ENCODE assay signal across 12 cellular contexts in the genomic region with DNA sequence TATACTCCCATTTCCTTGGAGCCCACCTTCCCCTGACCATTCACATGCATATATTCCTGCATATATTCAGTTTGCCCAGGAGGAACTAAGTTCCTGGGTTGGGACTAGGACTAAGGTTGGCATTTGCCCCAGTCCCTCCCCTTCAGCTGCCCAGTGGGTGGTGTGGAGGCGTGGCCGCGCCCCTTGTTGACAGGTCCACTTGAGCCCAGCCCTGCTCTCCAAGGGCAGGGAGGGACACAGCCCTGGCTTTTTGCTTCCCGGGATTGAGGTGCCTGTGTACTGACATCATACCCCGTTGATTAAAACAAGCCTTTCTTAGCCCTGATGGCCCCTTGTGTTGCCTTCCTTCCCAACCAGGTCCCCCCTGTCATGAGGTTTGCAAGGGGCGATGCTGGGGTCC. TPM values are rescaled to one million over a fixed set of nuclear protein-coding genes. Genes with fewer than 3 reads are reported as not detected.
DNase-seq lines count a peak whose midpoint lies in the region; ATAC-seq and TF ChIP-seq lines count a peak whose summit lies in the region.
"Had no signal": no experiment of that assay in that cellular context is flagged by ENCODE, and none has a peak within 500 bp of the region (broad histone marks: within the 10 kb centered on the region; RNA-seq: fewer than 3 reads in every experiment).

No MANE protein-coding gene starts in this region.

- intact Hi-C loops in body of pancreas (cut with DNase I): no loop called here

- H3K36me3 ChIP-seq in body of pancreas (replicated peaks in 1 of 2; ENCODE audit: insufficient read depth in 1 of 2, low read depth in 2 of 2) (peaks cover 0 to 18% of the 10 kb centered on the region in 2 donors), tibial nerve (peaks cover 0 to 10% (median 0%) of the 10 kb centered on the region in 3 donors)

- TF ChIP-seq EP300 in tibial nerve (IDR thresholded peaks at IDR 0.05): peak in 1 of 2 donors; percentile 84

- H3K27me3 ChIP-seq in body of pancreas (no peaks in the 10 kb centered on the region), tibial nerve (no peaks in the 10 kb centered on the region)

- H3K4me3 ChIP-seq in body of pancreas (no peak overlapping the region), tibial nerve (no peak overlapping the region)

- 23 to 42% methylated on average over 4 to 6 of the region's 6 CpGs for WGBS in body of pancreas, 2 donors
- WGBS in tibial nerve, 2 donors: 51 to 66% methylated on average over 5 to 6 of the region's 6 CpGs

- H3K36me3 Mint-ChIP-seq in stimulated activated effector memory CD8-positive, alpha-beta T cell treated with anti-CD3 and anti-CD28 coated beads, Interleukin-12 subunit alpha, Interleukin-12 subunit beta, amount 100 ng/mL, for 72 hours: peaks cover 5% of the 10 kb centered on the region
- H3K36me3 Mint-ChIP-seq: memory B cell had no signal

- H3K27ac Mint-ChIP-seq in stimulated activated naive CD8-positive, alpha-beta T cell treated with anti-CD3 and anti-CD28 coated beads, Interleukin-15, amount 100 ng/mL, for 72 hours: no peak overlapping the region
- no peak overlapping the region for H3K27ac Mint-ChIP-seq in stimulated activated effector memory CD8-positive, alpha-beta T cell treated with anti-CD3 and anti-CD28 coated beads, Interleukin-12 subunit alpha, Interleukin-12 subunit beta, amount 100 ng/mL, for 72 hours
- H3K27ac Mint-ChIP-seq: activated T-cell treated with anti-CD3 and anti-CD28 coated beads, Interleukin-2, amount 50 U/mL, for 72 hours; memory B cell had no signal

- H3K4me1 Mint-ChIP-seq in stimulated activated naive CD8-positive, alpha-beta T cell treated with anti-CD3 and anti-CD28 coated beads, Interleukin-15, amount 100 ng/mL, for 72 hours: no peaks in the 10 kb centered on the region
- no peaks in the 10 kb centered on the region for H3K4me1 Mint-ChIP-seq in stimulated activated effector memory CD8-positive, alpha-beta T cell treated with anti-CD3 and anti-CD28 coated beads, Interleukin-12 subunit alpha, Interleukin-12 subunit beta, amount 100 ng/mL, for 72 hours
- H3K4me1 Mint-ChIP-seq: memory B cell had no signal

- H3K4me3 Mint-ChIP-seq in stimulated activated naive CD8-positive, alpha-beta T cell treated with anti-CD3 and anti-CD28 coated beads, Interleukin-15, amount 100 ng/mL, for 72 hours: no peak overlapping the region
- H3K4me3 Mint-ChIP-seq in stimulated activated effector memory CD8-positive, alpha-beta T cell treated with anti-CD3 and anti-CD28 coated beads, Interleukin-12 subunit alpha, Interleukin-12 subunit beta, amount 100 ng/mL, for 72 hours: no peak overlapping the region
- H3K4me3 Mint-ChIP-seq: activated T-cell treated with anti-CD3 and anti-CD28 coated beads, Interleukin-2, amount 50 U/mL, for 72 hours; memory B cell had no signal

- ATAC-seq in body of pancreas: peak; percentile 97
- peak; percentile 90 for ATAC-seq in left lobe of liver
- ATAC-seq in stimulated activated naive CD8-positive, alpha-beta T cell treated with anti-CD3 and anti-CD28 coated beads, Interleukin-15, amount 100 ng/mL, for 72 hours: no peak
- no peak for ATAC-seq in stimulated activated effector memory CD8-positive, alpha-beta T cell treated with anti-CD3 and anti-CD28 coated beads, Interleukin-12 subunit alpha, Interleukin-12 subunit beta, amount 100 ng/mL, for 72 hours
- ATAC-seq: activated T-cell treated with anti-CD3 and anti-CD28 coated beads, Interleukin-2, amount 50 U/mL, for 72 hours had no signal

- H3K9me3 ChIP-seq in body of pancreas: no peaks in the 10 kb centered on the region
- no peaks in the 10 kb centered on the region for H3K9me3 ChIP-seq in tibial nerve

- H3K27me3 Mint-ChIP-seq in stimulated activated naive CD8-positive, alpha-beta T cell treated with anti-CD3 and anti-CD28 coated beads, Interleukin-15, amount 100 ng/mL, for 72 hours: peaks cover under 1% of the 10 kb centered on the region

- H3K9me3 Mint-ChIP-seq in stimulated activated naive CD8-positive, alpha-beta T cell treated with anti-CD3 and anti-CD28 coated beads, Interleukin-15, amount 100 ng/mL, for 72 hours: no peaks in the 10 kb centered on the region
- no peaks in the 10 kb centered on the region for H3K9me3 Mint-ChIP-seq in stimulated activated effector memory CD8-positive, alpha-beta T cell treated with anti-CD3 and anti-CD28 coated beads, Interleukin-12 subunit alpha, Interleukin-12 subunit beta, amount 100 ng/mL, for 72 hours
- H3K9me3 Mint-ChIP-seq: activated T-cell treated with anti-CD3 and anti-CD28 coated beads, Interleukin-2, amount 50 U/mL, for 72 hours; memory B cell had no signal

- TF ChIP-seq CTCF in body of pancreas (IDR thresholded peaks at IDR 0.05) (no peak), tibial nerve (IDR thresholded peaks at IDR 0.05) (no peak)

- DNase-seq in NCI-H1417 (lab: John Stamatoyannopoulos, UW): peak; percentile 14 to 59 (median 18)
- no peak for DNase-seq in NCI-H1417 treated with DMSO at 0.1 percent for 48 hours (lab: John Stamatoyannopoulos, UW)
- peak; percentile 95 to 99 (median 98) for DNase-seq in body of pancreas
- DNase-seq in left lobe of liver (ENCODE audit: low spot score): peak; percentile 91
- peak; percentile 19 to 60 for DNase-seq in tibial nerve (ENCODE audit: low spot score in 2 of 2)
- DNase-seq in iPS-NIHi7 (ENCODE audit: extremely low spot score): no peak
- DNase-seq in stimulated activated naive CD8-positive, alpha-beta T cell treated with anti-CD3 and anti-CD28 coated beads, Interleukin-15, amount 100 ng/mL, for 72 hours: no peak
- DNase-seq in stimulated activated effector memory CD8-positive, alpha-beta T cell treated with anti-CD3 and anti-CD28 coated beads, Interleukin-12 subunit alpha, Interleukin-12 subunit beta, amount 100 ng/mL, for 72 hours (ENCODE audit: low spot score in 2 of 2): no peak
- DNase-seq: activated T-cell treated with anti-CD3 and anti-CD28 coated beads, Interleukin-2, amount 50 U/mL, for 72 hours; NCI-H2081 treated with DMSO at 0.1 percent for 48 hours had no signal

- H3K27ac ChIP-seq in body of pancreas (peak overlapping the region; percentile 55 to 83 (median 76)), tibial nerve (peak overlapping the region; percentile 78 to 95 (median 88))
- H3K27ac ChIP-seq: RWPE1 had no signal

- no peak for TF ChIP-seq POLR2A in body of pancreas (IDR thresholded peaks at IDR 0.05)
- TF ChIP-seq POLR2A in tibial nerve (IDR thresholded peaks at IDR 0.05): peak in 1 of 2 donors; percentile 33

- H3K4me1 ChIP-seq in body of pancreas (peaks cover 53% of the 10 kb centered on the region), tibial nerve (peaks cover 0 to 50% (median 15%) of the 10 kb centered on the region in 4 donors)

RNA-seq across cellular contexts. Expression of a gene that starts 7.3 kb away (rescaled TPM):
- total RNA-seq in body of pancreas (10 to 100 TPM; 72.9 to 74.8 TPM), left lobe of liver (93.2 TPM), tibial nerve (100 to 1,000 TPM in 2 of 4 donors, 10 to 100 TPM in 2; 90.6 to 165 (median 99.8) TPM)

RNA-seq across cellular contexts. Expression of a gene that starts 17.1 kb away (rescaled TPM):
- total RNA-seq in body of pancreas: 100 to 1,000 TPM in 1 of 2 donors, 10 to 100 TPM in 1; 49.4 to 107 TPM
- total RNA-seq in left lobe of liver: 32.3 TPM
- 100 to 1,000 TPM in 1 of 4 donors, 10 to 100 TPM in 3; 79.6 to 104 (median 93.5) TPM for total RNA-seq in tibial nerve

RNA-seq across cellular contexts. Expression of a gene that starts 29.2 kb away (rescaled TPM):
- total RNA-seq in body of pancreas: 1,000 to 10,000 TPM; 1,174 to 2,214 TPM
- total RNA-seq in left lobe of liver: 1,359 TPM
- 1,000 to 10,000 TPM; 2,638 to 4,802 (median 2,805) TPM for total RNA-seq in tibial nerve

RNA-seq across cellular contexts. Expression of a gene that starts 30.8 kb away (rescaled TPM):
- total RNA-seq in body of pancreas (10 to 100 TPM in 1 of 2 donors, under 1 TPM in 1; 0.99 to 11.2 TPM), left lobe of liver (4.6 TPM), tibial nerve (1 to 10 TPM; 2.9 to 5.1 (median 4.8) TPM)

RNA-seq across cellular contexts. Expression of a gene that starts 40.8 kb away (rescaled TPM):
- total RNA-seq in body of pancreas (100 to 1,000 TPM in 1 of 2 donors, 10 to 100 TPM in 1; 43.3 to 182 TPM), left lobe of liver (62.2 TPM), tibial nerve (100 to 1,000 TPM in 3 of 4 donors, 10 to 100 TPM in 1; 91.2 to 235 (median 210) TPM)

Comparison
In these comparisons a context has a peak if more than half of its experiments do, and no peak if none do; other contexts are left out.
1. DNase-seq: peak in NCI-H1417 (3 of 3), body of pancreas (4 of 4), left lobe of liver (single experiment) and tibial nerve (2 of 2); none in NCI-H1417 treated with DMSO at 0.1 percent for 48 hours (single experiment), iPS-NIHi7 (single experiment), stimulated activated naive CD8-positive, alpha-beta T cell treated with anti-CD3 and anti-CD28 coated beads, Interleukin-15, amount 100 ng/mL, for 72 hours (0 of 2) and stimulated activated effector memory CD8-positive, alpha-beta T cell treated with anti-CD3 and anti-CD28 coated beads, Interleukin-12 subunit alpha, Interleukin-12 subunit beta, amount 100 ng/mL, for 72 hours (0 of 2).
2. ATAC-seq: peak in body of pancreas (single experiment) and left lobe of liver (single experiment); none in stimulated activated naive CD8-positive, alpha-beta T cell treated with anti-CD3 and anti-CD28 coated beads, Interleukin-15, amount 100 ng/mL, for 72 hours (single experiment) and stimulated activated effector memory CD8-positive, alpha-beta T cell treated with anti-CD3 and anti-CD28 coated beads, Interleukin-12 subunit alpha, Interleukin-12 subunit beta, amount 100 ng/mL, for 72 hours (single experiment).